In genomic region chr1:17248781-17249180, GRCh38 we compare ENCODE assay signal across 1 cellular context.
TF ChIP-seq lines count a peak whose summit lies in the region.

Gene PADI3 (plus strand): TSS chr1:17249098. CDS start chr1:17249138, 40 bp downstream.

TF ChIP-seq in HCT116, 20 proteins besides CTCF, POLR2A, EP300 and RAD21 (continued from another document):
- TF ChIP-seq REST (IDR thresholded peaks at IDR 0.05; ENCODE audit: low read depth) (no peak), CEBPB (IDR thresholded peaks at IDR 0.05; ENCODE audit: low read depth) (no peak), EZH2phosphoT487 (IDR thresholded peaks at IDR 0.05; ENCODE audit: borderline replicate concordance) (no peak), CBX3 (IDR thresholded peaks at IDR 0.05; ENCODE audit: low read depth) (no peak), MAX (IDR thresholded peaks at IDR 0.05) (no peak), ZNF274 (IDR thresholded peaks at IDR 0.05; ENCODE audit: low read depth, low read length) (no peak)
